In the genomic region with DNA sequence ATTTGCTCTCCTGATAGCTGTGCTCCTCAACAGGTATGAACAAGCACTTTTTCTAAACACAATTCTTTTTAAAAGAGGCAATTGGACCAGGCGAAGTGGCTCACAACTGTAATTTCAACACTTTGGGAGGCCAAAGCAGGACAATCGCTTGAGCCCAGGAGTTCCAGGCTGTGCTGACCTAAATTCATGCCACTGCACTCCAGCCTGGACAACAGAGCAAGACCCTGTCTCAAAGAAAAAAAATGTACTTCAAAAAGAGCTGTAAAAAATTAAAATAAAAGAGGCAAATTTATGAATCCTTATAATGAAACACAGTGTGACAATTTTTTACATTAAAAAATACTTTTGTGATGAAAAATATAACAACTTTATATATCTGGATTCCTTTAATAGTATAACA, we compare ENCODE assay signal across 25 cellular contexts. TPM values are rescaled to one million over a fixed set of nuclear protein-coding genes. Genes with fewer than 3 reads are reported as not detected.
A peak's percentile ranks its signal among the peaks of the same experiment; 100 is the strongest.
DNase-seq lines count a peak whose midpoint lies in the region; ATAC-seq, FAIRE-seq and TF ChIP-seq lines count a peak whose summit lies in the region.
"Had no signal": no experiment of that assay in that cellular context is flagged by ENCODE, and none has a peak within 500 bp of the region (broad histone marks: within the 10 kb centered on the region; RNA-seq: fewer than 3 reads in every experiment).

No MANE protein-coding gene starts in this region.

- intact Hi-C loops in HepG2 (cut with micrococcal nuclease; ENCODE audit: unreplicated experiment) (no loop called here), right lobe of liver (cut with DNase I) (no loop called here), kidney (cut with DNase I) (no loop called here)

- H3K4me3 ChIP-seq in HepG2 (replicated peaks in 1 of 3; ENCODE audit: insufficient read depth in 1 of 3, low read depth in 2 of 3, low read length in 3 of 3) = no peak overlapping the region
- H3K4me3 ChIP-seq in right lobe of liver = no peak overlapping the region
- H3K4me3 ChIP-seq in kidney (ENCODE audit: low read length in 2 of 2) = no peak overlapping the region
- H3K4me3 ChIP-seq: BLaER1, GM12878, GM23338 had no signal

- ATAC-seq in HepG2 = no peak
- no peak for ATAC-seq in right lobe of liver
- ATAC-seq: GM12878, GM23338, HCT116 had no signal

- no peaks in the 10 kb centered on the region for H3K36me3 ChIP-seq in HepG2 (replicated peaks in 1 of 2; ENCODE audit: control insufficient read depth in 1 of 2, insufficient read depth in 2 of 2, low read length in 2 of 2)
- H3K36me3 ChIP-seq in right lobe of liver = no peaks in the 10 kb centered on the region
- H3K36me3 ChIP-seq in kidney (ENCODE audit: control insufficient read depth in 1 of 2, insufficient read depth in 2 of 2, low read length in 2 of 2) = no peaks in the 10 kb centered on the region
- H3K36me3 ChIP-seq: BLaER1 had no signal

- peaks cover 38% of the 10 kb centered on the region for H3K36me3 Mint-ChIP-seq in endothelial cell (ENCODE audit: low read depth, unreplicated experiment)
- H3K36me3 Mint-ChIP-seq: CD8-positive, alpha-beta memory T cell had no signal

- no peak for TF ChIP-seq EP300 in HepG2 (IDR thresholded peaks at IDR 0.05; ENCODE audit: low read depth in 2 of 2, low read length in 2 of 2)
- no peak for TF ChIP-seq EP300 in HepG2 (CRISPR knock-in tag; IDR thresholded peaks at IDR 0.05; ENCODE audit: borderline replicate concordance)

- no peak overlapping the region for H2AFZ ChIP-seq in HepG2 (ENCODE audit: low read length)
- H2AFZ ChIP-seq: GM23338 had no signal

- no peak for TF ChIP-seq RAD21 in HepG2 (CRISPR knock-in tag; IDR thresholded peaks at IDR 0.05)

- H3K79me2 ChIP-seq in HepG2 (ENCODE audit: insufficient read depth, low read length) = no peaks in the 10 kb centered on the region

- POLR2A ChIA-PET in HepG2 (lab: Yijun Ruan, JAX) = no interaction called here

- peaks cover 32% of the 10 kb centered on the region for H3K4me1 Mint-ChIP-seq in endothelial cell (ENCODE audit: unreplicated experiment)

- H4K20me1 ChIP-seq in HepG2 (ENCODE audit: insufficient read depth, low read length) = no peaks in the 10 kb centered on the region
- H4K20me1 ChIP-seq: BLaER1 had no signal

- H3K27me3 Mint-ChIP-seq in endothelial cell (ENCODE audit: unreplicated experiment) = peaks cover 12% of the 10 kb centered on the region

- H3K9me3 ChIP-seq in HepG2 (ENCODE audit: low read length) (peaks cover 10% of the 10 kb centered on the region; the same call in 1 of the 2 replicates), right lobe of liver (no peaks in the 10 kb centered on the region), kidney (ENCODE audit: control insufficient read depth in 1 of 2, low read length in 2 of 2) (no peaks in the 10 kb centered on the region)

- DNase-seq in HepG2 (ENCODE audit: low spot score) (no peak), right lobe of liver (no peak), endothelial cell (ENCODE audit: low spot score) (no peak), kidney (no peak), urothelium cell line (ENCODE audit: low spot score) (no peak), NCI-H2171 (lab: John Stamatoyannopoulos, UW) (no peak)
- no peak for DNase-seq in activated naive CD4-positive, alpha-beta T cell (lab: John Stamatoyannopoulos, UW)
- DNase-seq: CD4-positive, alpha-beta T cell; CD8-positive, alpha-beta memory T cell; DMS 273 treated with DMSO at 0.1 percent for 48 hours; DMS79; EL; GDM1; H9 had no signal

- peaks cover 4% of the 10 kb centered on the region for H3K9me3 Mint-ChIP-seq in endothelial cell (ENCODE audit: unreplicated experiment)
- H3K9me3 Mint-ChIP-seq: CD4-positive, alpha-beta T cell; CD8-positive, alpha-beta memory T cell had no signal

- H3K27me3 ChIP-seq in HepG2 (ENCODE audit: control insufficient read depth in 1 of 2, insufficient read depth in 2 of 2, low read length in 2 of 2) (peaks cover 3 to 12% of the 10 kb centered on the region in 2 experiments; a peak in 3 of 5 replicates), right lobe of liver (no peaks in the 10 kb centered on the region)
- H3K27me3 ChIP-seq: BLaER1 had no signal

- no peak for TF ChIP-seq CTCF in HepG2 (CRISPR knock-in tag; IDR thresholded peaks at IDR 0.05)
- no peak for TF ChIP-seq CTCF in right lobe of liver (IDR thresholded peaks at IDR 0.05)
- no peak for TF ChIP-seq CTCF in endothelial cell (IDR thresholded peaks at IDR 0.05; ENCODE audit: unreplicated experiment)
- TF ChIP-seq CTCF in kidney (IDR thresholded peaks at IDR 0.05; ENCODE audit: borderline replicate concordance, extremely low read depth, insufficient read depth) = no peak

- in situ Hi-C loops in HepG2 (cut with HindIII; ENCODE audit: extremely low pct_ligation_motif_present, low pct_unique_long_range_greater_than_20kb) = no loop called here

- FAIRE-seq in HepG2 (lab: Jason Lieb, UNC) = no peak
- FAIRE-seq in kidney (lab: Jason Lieb, UNC) = peak; percentile 73
- no peak for FAIRE-seq in urothelium cell line (lab: Jason Lieb, UNC)
- FAIRE-seq: A204.1, D721Med, GM12878, GM19239 had no signal

- H3K4me2 ChIP-seq in HepG2 (ENCODE audit: low read depth, low read length) = no peak overlapping the region
- H3K4me2 ChIP-seq: BLaER1, GM23338 had no signal

- CTCF ChIA-PET in HepG2 (lab: Yijun Ruan, JAX; ENCODE audit: low intra/inter-chr PET ratio, low total read pairs) = no interaction called here

- peak overlapping the region; percentile 30 for H3K27ac Mint-ChIP-seq in endothelial cell (ENCODE audit: unreplicated experiment)
- H3K27ac Mint-ChIP-seq: B cell; CD4-positive, alpha-beta T cell; GM23338; H9 had no signal

- H3K9ac ChIP-seq in HepG2 (ENCODE audit: insufficient read depth, low read depth, low read length) (no peak overlapping the region), kidney (ENCODE audit: low read length in 2 of 2) (no peak overlapping the region)
- H3K9ac ChIP-seq: BLaER1 had no signal

- H3K4me3 Mint-ChIP-seq in endothelial cell (ENCODE audit: unreplicated experiment) = no peak overlapping the region
- H3K4me3 Mint-ChIP-seq: B cell; CD14-positive monocyte; CD4-positive, alpha-beta T cell; CD8-positive, alpha-beta memory T cell; GM23338; H9 had no signal

- H3K27ac ChIP-seq in HepG2 (ENCODE audit: extremely low read length, insufficient read depth, low read length) (no peak overlapping the region), right lobe of liver (no peak overlapping the region), kidney (ENCODE audit: low read depth in 2 of 2, low read length in 2 of 2) (no peak overlapping the region)
- H3K27ac ChIP-seq: 22Rv1, BLaER1 had no signal

- TF ChIP-seq POLR2A in HepG2 (IDR thresholded peaks at IDR 0.05; ENCODE audit: insufficient read depth in 1 of 2, low read depth in 2 of 2, low read length in 2 of 2) (no peak), right lobe of liver (IDR thresholded peaks at IDR 0.05) (no peak)

- 38% methylated on average over 2 of the region's 2 CpGs for WGBS in HepG2 (ENCODE audit: low lambda C conversion rate)
- WGBS in right lobe of liver (ENCODE audit: insufficient coverage, low coverage, low lambda C conversion rate, missing lambda C conversion rate) = 97% methylated on average over 2 of the region's 2 CpGs

- BruUV-seq in HepG2 (replicated peaks; lab: Mats Ljungman, UMichigan) = no TSS peak

- H3K4me1 ChIP-seq in HepG2 (ENCODE audit: insufficient read depth, low read length) = no peaks in the 10 kb centered on the region
- peaks cover 0 to 9% (median 0%) of the 10 kb centered on the region in 4 donors for H3K4me1 ChIP-seq in right lobe of liver
- no peaks in the 10 kb centered on the region for H3K4me1 ChIP-seq in kidney (ENCODE audit: control insufficient read depth in 1 of 2, insufficient read depth in 1 of 2, low read depth in 1 of 2, low read length in 2 of 2)

TF ChIP-seq in HepG2, 621 proteins besides CTCF, POLR2A, EP300 and RAD21 (continues in another document):
- TF ChIP-seq PRMT3 (CRISPR knock-in tag; IDR thresholded peaks at IDR 0.05; ENCODE audit: borderline replicate concordance, low read depth) = no peak
- TF ChIP-seq CBX2 (IDR thresholded peaks at IDR 0.05; ENCODE audit: low read depth, low read length) = 0 out of 2 replicates have a peak, but pooled peaks have one; percentile 23
- TF ChIP-seq CBX2 (CRISPR knock-in tag; IDR thresholded peaks at IDR 0.05; ENCODE audit: low read depth) = no peak

RNA-seq across cellular contexts. Expression of a gene that starts 1.8 kb away (rescaled TPM):
- total RNA-seq in HepG2 (2016; rRNA removed; fragmentation: Illumina TruSeq; extraction: Trizol) (not detected in 2 replicates), right lobe of liver (1 to 10 TPM in 1 of 6 experiments, under 1 TPM in 5; 0.14 to 2.4 (median 0.56) TPM), endothelial cell (ENCODE audit: unreplicated experiment) (269 TPM), kidney (2.0 TPM)
- not detected in 2 replicates for total RNA-seq in HepG2 (2016; cell fraction: cytosol; rRNA removed; fragmentation: Illumina TruSeq; extraction: Trizol; ENCODE audit: low read depth)
- total RNA-seq in HepG2 (2016; cell fraction: insoluble cytoplasmic fraction; rRNA removed; fragmentation: Illumina TruSeq; extraction: Trizol) = not detected in 2 replicates
- not detected in 2 replicates for total RNA-seq in HepG2 (2016; cell fraction: membrane; rRNA removed; fragmentation: Illumina TruSeq; extraction: Trizol)
- total RNA-seq in HepG2 (2016; cell fraction: nucleus; rRNA removed; fragmentation: Illumina TruSeq; extraction: Trizol) = not detected in 2 replicates
- polyA plus RNA-seq in HepG2 (2011; rRNA removed) (not detected in 2 replicates), kidney (ENCODE audit: insufficient read depth, low read depth, low replicate concordance) (0.90 TPM)
- not detected in 2 replicates for polyA plus RNA-seq in HepG2 (2011; cell fraction: cytosol; rRNA removed)
- not detected in 2 replicates for polyA plus RNA-seq in HepG2 (2011; cell fraction: nucleus; rRNA removed)
- not detected in 2 replicates for polyA plus RNA-seq in HepG2 (2012)
- not detected in 2 replicates for polyA plus RNA-seq in HepG2 (2016; cell fraction: cytosol; fragmentation: Illumina TruSeq; extraction: Trizol; ENCODE audit: low read depth)
- polyA plus RNA-seq in HepG2 (2016; cell fraction: insoluble cytoplasmic fraction; fragmentation: Illumina TruSeq; extraction: Trizol; ENCODE audit: low read depth) = not detected in 2 replicates
- not detected in 2 replicates for polyA plus RNA-seq in HepG2 (2016; cell fraction: membrane; fragmentation: Illumina TruSeq; extraction: Trizol; ENCODE audit: low read depth)
- not detected in 2 replicates for polyA plus RNA-seq in HepG2 (2016; cell fraction: nucleus; fragmentation: Illumina TruSeq; extraction: Trizol; ENCODE audit: insufficient read depth, low read depth)
- 0.09 TPM in 1 of 2 replicates, not detected in the other for polyA minus RNA-seq in HepG2 (2011; rRNA and poly(A)+ RNA removed; ENCODE audit: low replicate concordance)
- not detected in 2 replicates for polyA minus RNA-seq in HepG2 (2011; cell fraction: cytosol; rRNA and poly(A)+ RNA removed)
- polyA minus RNA-seq in HepG2 (2011; cell fraction: nucleus; rRNA and poly(A)+ RNA removed) = not detected in 2 replicates
- total RNA-seq: CD8-positive, alpha-beta memory T cell; GM12878 had no signal
- polyA plus RNA-seq: AG04450; CD8-positive, alpha-beta memory T cell; GM12878 had no signal

Comparison
In these comparisons a context has a peak if more than half of its experiments do, and no peak if none do; other contexts are left out.
1. RNA of a gene that starts 1.8 kb away (total RNA-seq): 269 TPM in endothelial cell (single experiment); 2.0 TPM in kidney (single experiment), 0.14 to 2.4 TPM in right lobe of liver and not detected in HepG2; every median in the first group is over 10 times any median in the second.